24 cellular contexts compared by ENCODE assay signal in the genomic region with DNA sequence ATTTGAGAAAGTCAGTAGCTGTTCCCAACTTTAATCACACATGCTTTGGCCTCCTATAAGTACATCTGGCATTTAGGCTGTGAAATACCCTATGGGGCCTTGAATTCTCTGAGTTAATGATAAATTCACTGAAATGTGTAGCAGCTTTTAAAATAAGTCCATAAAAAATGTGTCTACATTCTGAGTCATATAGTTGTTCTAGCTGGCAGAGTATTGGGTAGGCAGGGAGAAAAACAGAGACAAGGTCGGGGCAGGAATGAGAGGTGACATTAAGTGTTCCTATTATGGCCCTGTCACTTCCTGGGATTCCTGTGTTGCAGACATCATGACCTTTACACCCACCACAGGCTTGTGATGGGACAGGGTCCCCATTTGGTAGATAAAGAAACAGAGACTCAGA.
"Had no signal": no experiment of that assay in that cellular context is flagged by ENCODE, and none has a peak within 500 bp of the region (broad histone marks: within the 10 kb centered on the region; RNA-seq: fewer than 3 reads in every experiment).

No MANE protein-coding gene starts in this region.

- DNase-seq: cortex of kidney; effector memory CD8-positive, alpha-beta T cell; gastrocnemius medialis; heart right ventricle; hypothalamus; immature natural killer cell; islet precursor cell; left lung; mesendoderm; midbrain; naive thymus-derived CD8-positive, alpha-beta T cell; nephron progenitor cell; nucleus accumbens; pancreas; stimulated activated CD4-positive, alpha-beta T cell treated with anti-CD3 and anti-CD28 coated beads, Interleukin-12 subunit alpha, Interleukin-12 subunit beta, amount 100 ng/mL, for 4 hours; stimulated activated CD4-positive, alpha-beta T cell treated with anti-CD3 and anti-CD28 coated beads, Interleukin-1b, Interleukin-23, amount 100 ng/mL, for 48 hours; stimulated activated CD4-positive, alpha-beta T cell treated with anti-CD3 and anti-CD28 coated beads, Interleukin-4, amount 100 ng/mL, for 1 hour; stimulated activated CD8-positive, alpha-beta memory T cell treated with anti-CD3 and anti-CD28 coated beads, Interleukin-4, amount 100 ng/mL, for 48 hours; stimulated activated naive CD4-positive, alpha-beta T cell; stimulated activated naive CD8-positive, alpha-beta T cell treated with anti-CD3 and anti-CD28 coated beads, Interleukin-15, amount 100 ng/mL, for 72 hours; transverse colon had no signal

- H3K4me1 Mint-ChIP-seq: stimulated activated naive CD8-positive, alpha-beta T cell treated with anti-CD3 and anti-CD28 coated beads, Interleukin-15, amount 100 ng/mL, for 72 hours had no signal

- H3K4me1 ChIP-seq: gastrocnemius medialis, heart right ventricle, left lung, pancreas, suprapubic skin had no signal

- H3K9me3 ChIP-seq: gastrocnemius medialis, heart right ventricle, left lung, pancreas, suprapubic skin, transverse colon had no signal

- H3K36me3 ChIP-seq: gastrocnemius medialis, heart right ventricle, left lung, pancreas, suprapubic skin, transverse colon had no signal

- H3K4me3 Mint-ChIP-seq: effector memory CD8-positive, alpha-beta T cell; immature natural killer cell; naive thymus-derived CD8-positive, alpha-beta T cell; nephron progenitor cell; stimulated activated naive CD8-positive, alpha-beta T cell treated with anti-CD3 and anti-CD28 coated beads, Interleukin-15, amount 100 ng/mL, for 72 hours had no signal

- H3K4me2 ChIP-seq: smooth muscle cell had no signal

- H3K27ac ChIP-seq: gastrocnemius medialis, heart right ventricle, left lung, pancreas, suprapubic skin, transverse colon had no signal

- H3K36me3 Mint-ChIP-seq: immature natural killer cell; naive thymus-derived CD8-positive, alpha-beta T cell had no signal

- ATAC-seq: effector memory CD8-positive, alpha-beta T cell; gastrocnemius medialis; heart right ventricle; left lung; naive thymus-derived CD8-positive, alpha-beta T cell; pancreas; sciatic nerve; stimulated activated naive CD8-positive, alpha-beta T cell treated with anti-CD3 and anti-CD28 coated beads, Interleukin-15, amount 100 ng/mL, for 72 hours had no signal

- H3K27me3 Mint-ChIP-seq: effector memory CD8-positive, alpha-beta T cell; stimulated activated naive CD8-positive, alpha-beta T cell treated with anti-CD3 and anti-CD28 coated beads, Interleukin-15, amount 100 ng/mL, for 72 hours had no signal

- H3K27me3 ChIP-seq: gastrocnemius medialis, heart right ventricle, left lung, pancreas, suprapubic skin, transverse colon had no signal

- H3K4me3 ChIP-seq: gastrocnemius medialis, heart right ventricle, left lung, pancreas, smooth muscle cell, suprapubic skin, transverse colon had no signal

- H3K27ac Mint-ChIP-seq: effector memory CD8-positive, alpha-beta T cell; immature natural killer cell; naive thymus-derived CD8-positive, alpha-beta T cell; nephron progenitor cell; stimulated activated naive CD8-positive, alpha-beta T cell treated with anti-CD3 and anti-CD28 coated beads, Interleukin-15, amount 100 ng/mL, for 72 hours had no signal
